Comparison of ENCODE assay signal across 8 cellular contexts in the genomic region with DNA sequence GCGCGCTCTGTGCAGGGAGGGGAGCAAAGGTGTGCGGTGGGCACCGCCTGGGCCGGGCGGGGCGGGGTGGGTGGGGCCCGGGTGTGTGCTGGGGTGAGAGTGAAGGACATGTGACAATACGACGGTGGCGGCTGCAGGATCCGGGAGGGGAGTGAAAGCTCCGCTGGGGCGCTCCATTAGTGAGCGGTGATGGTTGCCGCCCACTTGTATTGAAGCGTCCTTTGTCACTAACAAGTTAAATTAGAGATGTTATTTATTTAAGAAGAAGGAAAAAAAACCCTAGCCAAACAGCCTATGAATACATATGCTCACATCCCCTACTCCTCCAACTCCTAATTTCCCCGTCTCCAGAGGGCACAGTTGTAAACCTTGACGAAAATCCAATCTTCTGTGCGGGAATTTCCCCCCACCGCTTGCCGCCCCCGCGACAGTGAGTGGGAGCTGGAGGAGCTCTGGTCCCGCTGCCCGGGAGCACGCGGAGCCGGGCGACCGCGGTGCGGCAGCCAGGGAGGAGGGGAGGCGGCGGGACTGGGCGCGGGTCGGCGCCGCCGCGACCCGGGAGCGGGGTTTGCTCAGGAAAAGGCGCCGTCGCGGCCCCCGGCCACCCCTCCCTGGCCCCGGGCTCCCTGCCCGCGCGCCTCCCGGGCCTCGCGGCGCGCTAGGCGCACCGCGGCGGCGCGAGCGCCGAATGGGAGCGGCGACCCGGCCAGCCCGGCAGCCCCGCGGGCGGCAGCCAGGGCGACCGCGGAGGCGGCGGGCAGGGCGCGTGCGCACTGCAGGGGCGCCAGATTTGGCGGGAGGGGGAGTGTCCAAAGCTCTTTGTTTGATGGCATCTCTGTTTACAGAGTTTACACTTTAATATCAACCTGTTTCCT. TPM values are rescaled to one million over a fixed set of nuclear protein-coding genes. Genes with fewer than 3 reads are reported as not detected.
A peak's percentile ranks its signal among the peaks of the same experiment; 100 is the strongest.
DNase-seq lines count a peak whose midpoint lies in the region; ATAC-seq and TF ChIP-seq lines count a peak whose summit lies in the region.

A gene (plus strand): TSS at position 851 of the 875 bp plus-strand sequence. CDS start 206 bp downstream, outside the sequence.

- H3K9me3 ChIP-seq in esophagus muscularis mucosa (no peaks in the 10 kb centered on the region), testis (no peaks in the 10 kb centered on the region)

- peak; percentile 35 for ATAC-seq in GM21723 (IDR thresholded peaks at IDR 0.05; ENCODE audit: unreplicated experiment)
- peak; percentile 72 to 81 for ATAC-seq in natural killer cell treated with Interleukin-12 subunit alpha and Interleukin-12 subunit beta and Interleukin-15 and Interleukin-18, amount 100 ng/mL, for 72 hours

- H3K4me3 ChIP-seq in esophagus muscularis mucosa = peak within 1 kb of the TSS; percentile 59 to 76 (median 61)
- H3K4me3 ChIP-seq in testis = peak within 1 kb of the TSS; percentile 57 to 61

- WGBS in esophagus muscularis mucosa = 1% methylated on average over 32 of the region's 83 CpGs
- WGBS in testis, 2 donors = 0 to 1% methylated on average over 33 to 69 of the region's 83 CpGs

- no peaks in the 10 kb centered on the region for H3K9me3 Mint-ChIP-seq in natural killer cell treated with Interleukin-12 subunit alpha and Interleukin-12 subunit beta and Interleukin-15 and Interleukin-18, amount 100 ng/mL, for 72 hours

- H3K4me1 ChIP-seq in esophagus muscularis mucosa (peaks cover 24 to 37% (median 33%) of the 10 kb centered on the region in 4 donors), testis (peaks cover 16% of the 10 kb centered on the region)

- H3K36me3 ChIP-seq in esophagus muscularis mucosa (no peaks in the 10 kb centered on the region), testis (ENCODE audit: low read depth, missing control alignments) (no peaks in the 10 kb centered on the region)

- peaks cover 31 to 41% of the 10 kb centered on the region in 2 donors for H3K4me1 Mint-ChIP-seq in natural killer cell treated with Interleukin-12 subunit alpha and Interleukin-12 subunit beta and Interleukin-15 and Interleukin-18, amount 100 ng/mL, for 72 hours (ENCODE audit: low read depth in 2 of 2)

- H3K27me3 ChIP-seq in esophagus muscularis mucosa = peaks cover 4 to 37% (median 33%) of the 10 kb centered on the region in 4 donors
- H3K27me3 ChIP-seq in testis = no peaks in the 10 kb centered on the region

- no peak for TF ChIP-seq POLR2A in esophagus muscularis mucosa (IDR thresholded peaks at IDR 0.05; ENCODE audit: low read depth)
- no peak for TF ChIP-seq POLR2A in testis (IDR thresholded peaks at IDR 0.05)

- TF ChIP-seq CTCF in esophagus muscularis mucosa (IDR thresholded peaks at IDR 0.05) (peak in 2 of 3 experiments; percentile 13 to 14), testis (IDR thresholded peaks at IDR 0.05) (peak in 1 of 3 experiments; percentile 9)

- H3K4me3 Mint-ChIP-seq in natural killer cell treated with Interleukin-12 subunit alpha and Interleukin-12 subunit beta and Interleukin-15 and Interleukin-18, amount 100 ng/mL, for 72 hours = peak within 1 kb of the TSS; percentile 94

- TF ChIP-seq EP300 in esophagus muscularis mucosa (IDR thresholded peaks at IDR 0.05) = no peak

- intact Hi-C loops in esophagus muscularis mucosa (cut with DNase I) = no loop called here
- intact Hi-C loops in testis (cut with DNase I; ENCODE audit: low total_unique reads) = no loop called here

- H3K27me3 Mint-ChIP-seq in natural killer cell treated with Interleukin-12 subunit alpha and Interleukin-12 subunit beta and Interleukin-15 and Interleukin-18, amount 100 ng/mL, for 72 hours = peaks cover 0 to 3% of the 10 kb centered on the region in 2 donors

- peak; percentile 36 for DNase-seq in DMS53 treated with DMSO at 0.1 percent for 48 hours (lab: John Stamatoyannopoulos, UW; ENCODE audit: unreplicated experiment)
- peak; percentile 89 for DNase-seq in KBM-7
- peak; percentile 79 for DNase-seq in OCI-M2 (lab: John Stamatoyannopoulos, UW; ENCODE audit: unreplicated experiment)
- peak; percentile 58 for DNase-seq in activated T-cell treated with anti-CD3 and anti-CD28 coated beads for 1 hour (ENCODE audit: low read depth)
- DNase-seq in esophagus muscularis mucosa (ENCODE audit: extremely low spot score) = no peak
- DNase-seq in natural killer cell treated with Interleukin-12 subunit alpha and Interleukin-12 subunit beta and Interleukin-15 and Interleukin-18, amount 100 ng/mL, for 72 hours (ENCODE audit: low spot score) = peak; percentile 85
- peak; percentile 51 for DNase-seq in testis

- H3K27ac Mint-ChIP-seq in natural killer cell treated with Interleukin-12 subunit alpha and Interleukin-12 subunit beta and Interleukin-15 and Interleukin-18, amount 100 ng/mL, for 72 hours = peak within 1 kb of the TSS; percentile 91 to 98

- H3K27ac ChIP-seq in esophagus muscularis mucosa (replicated peaks in 1 of 4) (no peak within 1 kb of the TSS), testis (no peak within 1 kb of the TSS)

- H3K36me3 Mint-ChIP-seq in natural killer cell treated with Interleukin-12 subunit alpha and Interleukin-12 subunit beta and Interleukin-15 and Interleukin-18, amount 100 ng/mL, for 72 hours = peaks cover 13% of the 10 kb centered on the region

- in situ Hi-C loops in KBM-7 (cut with MboI; ENCODE audit: low pct_unique_long_range_greater_than_20kb, low sequenced_read_pairs) = no loop called here

RNA-seq across cellular contexts. Expression of the gene that starts here (rescaled TPM):
- total RNA-seq in esophagus muscularis mucosa = under 1 TPM; 0.29 to 0.83 (median 0.50) TPM
- 100 to 1,000 TPM in 1 of 2 donors, 10 to 100 TPM in 1; 66.1 to 145 TPM for total RNA-seq in natural killer cell treated with Interleukin-12 subunit alpha and Interleukin-12 subunit beta and Interleukin-15 and Interleukin-18, amount 100 ng/mL, for 72 hours
- 1 to 10 TPM; 1.5 to 3.7 TPM for total RNA-seq in testis
- 1.8 TPM for polyA plus RNA-seq in testis (ENCODE audit: insufficient read depth, low read depth, low replicate concordance)

Comparison
In these comparisons a context has a peak if more than half of its experiments do, and no peak if none do; other contexts are left out.
1. RNA of the gene that starts here (total RNA-seq): 66.1 to 145 TPM in natural killer cell treated with Interleukin-12 subunit alpha and Interleukin-12 subunit beta and Interleukin-15 and Interleukin-18, amount 100 ng/mL, for 72 hours; 1.5 to 3.7 TPM in testis and 0.29 to 0.83 TPM in esophagus muscularis mucosa; every median in the first group is over 10 times any median in the second.